In the genomic region with DNA sequence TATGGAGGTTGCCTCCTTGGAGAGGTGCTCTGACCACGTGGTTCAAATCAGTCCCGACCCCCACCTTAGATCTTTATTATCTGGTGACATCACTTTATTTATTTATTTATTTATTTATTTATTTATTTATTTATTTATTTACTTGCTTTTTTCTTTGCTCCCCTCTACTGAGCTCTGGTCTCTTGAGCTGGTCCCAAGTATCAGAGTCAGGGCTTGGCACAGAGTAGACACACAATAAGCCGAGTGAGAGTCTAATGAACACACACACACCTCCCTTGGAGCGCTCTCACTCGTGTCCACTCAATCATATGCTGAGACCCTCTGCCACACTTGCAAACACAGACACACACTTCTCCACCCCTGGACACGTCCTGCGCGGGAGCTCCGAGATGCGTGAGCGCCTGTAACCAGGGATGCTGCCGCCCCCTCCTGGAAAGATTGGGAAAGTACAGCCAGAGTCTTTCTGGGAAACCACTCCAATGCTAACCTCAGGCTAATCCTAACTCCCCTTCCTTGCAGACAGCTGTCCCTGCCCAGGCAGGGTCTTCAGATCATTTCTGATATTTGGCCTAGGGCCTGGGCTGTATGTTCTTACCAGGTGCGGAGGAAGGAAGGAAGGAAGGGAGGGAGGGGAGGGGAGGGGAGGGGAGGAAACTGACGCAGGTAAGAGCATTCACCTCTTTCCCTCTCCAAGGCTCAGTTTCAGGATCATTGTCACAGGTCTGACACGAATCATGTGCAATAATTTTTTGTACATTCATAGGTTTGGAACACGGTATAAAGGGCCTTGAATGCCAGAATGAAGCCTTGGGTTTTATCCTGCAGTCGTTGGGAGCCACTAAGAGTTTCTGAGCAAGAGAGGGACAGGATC, we compare ENCODE assay signal across 8 cellular contexts.
DNase-seq lines count a peak whose midpoint lies in the region; ATAC-seq and TF ChIP-seq lines count a peak whose summit lies in the region.

No MANE protein-coding gene starts in this region.

- H3K27ac ChIP-seq in fibroblast of lung (ENCODE audit: insufficient read depth, low read length): no peak overlapping the region
- H3K27ac ChIP-seq in neural cell (ENCODE audit: low read length): no peak overlapping the region

- H3K4me1 Mint-ChIP-seq in activated T-cell treated with anti-CD3 and anti-CD28 coated beads, Interleukin-2, amount 50 U/mL, for 4 hours (ENCODE audit: low read depth): peaks cover 3% of the 10 kb centered on the region

- H4K20me1 ChIP-seq in fibroblast of lung (ENCODE audit: control insufficient read depth, extremely low read depth, insufficient read depth, low read length): no peaks in the 10 kb centered on the region
- no peaks in the 10 kb centered on the region for H4K20me1 ChIP-seq in neural cell (ENCODE audit: insufficient read depth)

- H3K4me3 ChIP-seq in fibroblast of lung (replicated peaks in 1 of 4; ENCODE audit: control extremely low read depth in 1 of 4, insufficient read depth in 1 of 4, low read depth in 3 of 4, low read length in 4 of 4) (no peak overlapping the region), neural cell (ENCODE audit: low read length) (no peak overlapping the region)

- no peaks in the 10 kb centered on the region for H3K9me3 Mint-ChIP-seq in activated T-cell treated with anti-CD3 and anti-CD28 coated beads, Interleukin-2, amount 50 U/mL, for 4 hours

- ATAC-seq in activated T-cell treated with anti-CD3 and anti-CD28 coated beads, Interleukin-2, amount 50 U/mL, for 4 hours: peak; percentile 66
- ATAC-seq in stimulated activated naive CD8-positive, alpha-beta T cell treated with anti-CD3 and anti-CD28 coated beads, Interleukin-15, Interleukin-2, amounts not matched to agents 100 U/mL and 50 U/mL, for 24 hours: peak; percentile 36
- ATAC-seq in HG03045 (IDR thresholded peaks at IDR 0.05; ENCODE audit: unreplicated experiment): no peak

- no peaks in the 10 kb centered on the region for H3K9me2 ChIP-seq in neural cell (ENCODE audit: insufficient read depth, low read length)

- DNase-seq in CMK (ENCODE audit: low read depth) (peak; percentile 42), HS-27A (ENCODE audit: low read depth) (peak; percentile 11), OCI-M1 (lab: John Stamatoyannopoulos, UW) (peak; percentile 81), fibroblast of lung (ENCODE audit: low read depth in 2 of 2) (peak; percentile 25 to 57)
- peak; percentile 65 for DNase-seq in activated T-cell treated with anti-CD3 and anti-CD28 coated beads, Interleukin-2, amount 50 U/mL, for 4 hours
- DNase-seq in stimulated activated naive CD8-positive, alpha-beta T cell treated with anti-CD3 and anti-CD28 coated beads, Interleukin-15, Interleukin-2, amounts not matched to agents 100 U/mL and 50 U/mL, for 24 hours: peak; percentile 75

- H3K36me3 Mint-ChIP-seq in activated T-cell treated with anti-CD3 and anti-CD28 coated beads, Interleukin-2, amount 50 U/mL, for 4 hours (ENCODE audit: insufficient read depth): no peaks in the 10 kb centered on the region

- no peaks in the 10 kb centered on the region for H3F3A ChIP-seq in neural cell (ENCODE audit: insufficient read depth, low read length, poor library complexity, severe bottlenecking)

- peaks cover 10% of the 10 kb centered on the region for H3K27me3 ChIP-seq in fibroblast of lung (ENCODE audit: control insufficient read depth, insufficient read depth, low read length)
- no peaks in the 10 kb centered on the region for H3K27me3 ChIP-seq in neural cell (ENCODE audit: insufficient read depth, low read depth, low read length)

- peaks cover 9% of the 10 kb centered on the region for H3K27me3 Mint-ChIP-seq in activated T-cell treated with anti-CD3 and anti-CD28 coated beads, Interleukin-2, amount 50 U/mL, for 4 hours (ENCODE audit: low read depth)

- TF ChIP-seq CTCF in fibroblast of lung (conservative IDR thresholded peaks at IDR 0.05 in 1 of 2, IDR thresholded peaks at IDR 0.05 in 1 of 2; ENCODE audit: low read depth in 1 of 2, low read length in 2 of 2): peak; percentile 91 to 99
- peak; percentile 95 for TF ChIP-seq CTCF in neural cell (IDR thresholded peaks at IDR 0.05; ENCODE audit: poor library complexity, severe bottlenecking)

- TF ChIP-seq EP300 in neural cell (conservative IDR thresholded peaks at IDR 0.05; ENCODE audit: poor library complexity, severe bottlenecking): no peak

- H3K79me2 ChIP-seq in fibroblast of lung (ENCODE audit: control insufficient read depth, insufficient read depth, low read length) (no peaks in the 10 kb centered on the region), neural cell (replicated peaks; ENCODE audit: insufficient read depth, low read length) (no peaks in the 10 kb centered on the region)

- H2AFZ ChIP-seq in fibroblast of lung (ENCODE audit: low read length) (no peak overlapping the region), neural cell (ENCODE audit: low read depth, low read length) (no peak overlapping the region)

- H3K4me3 Mint-ChIP-seq in activated T-cell treated with anti-CD3 and anti-CD28 coated beads, Interleukin-2, amount 50 U/mL, for 4 hours: no peak overlapping the region

- H3K9me3 ChIP-seq in fibroblast of lung (ENCODE audit: control insufficient read depth, insufficient read depth, low read depth, low read length) (no peaks in the 10 kb centered on the region), neural cell (ENCODE audit: low read length) (no peaks in the 10 kb centered on the region)

- H3K4me1 ChIP-seq in fibroblast of lung (ENCODE audit: control insufficient read depth, extremely low read depth, insufficient read depth, low read length): no peaks in the 10 kb centered on the region

- TF ChIP-seq RAD21 in neural cell (conservative IDR thresholded peaks at IDR 0.05): peak; percentile 96

- H3K9ac ChIP-seq in fibroblast of lung (ENCODE audit: insufficient read depth, low read length) (no peak overlapping the region), neural cell (ENCODE audit: low read length) (no peak overlapping the region)

- H3K4me2 ChIP-seq in fibroblast of lung (ENCODE audit: extremely low read depth, insufficient read depth, low read length) (no peak overlapping the region), neural cell (ENCODE audit: low read length) (no peak overlapping the region)

- H3K36me3 ChIP-seq in fibroblast of lung (ENCODE audit: control insufficient read depth, insufficient read depth, low read length) (no peaks in the 10 kb centered on the region), neural cell (ENCODE audit: insufficient read depth, low read length) (no peaks in the 10 kb centered on the region)

TF ChIP-seq in neural cell, 6 proteins besides CTCF, POLR2A, EP300 and RAD21:
- TF ChIP-seq REST (IDR thresholded peaks at IDR 0.05; ENCODE audit: borderline replicate concordance) (no peak), SMC3 (conservative IDR thresholded peaks at IDR 0.05; ENCODE audit: poor library complexity) (peak; percentile 97)

Comparison
In these comparisons a context has a peak if more than half of its experiments do, and no peak if none do; other contexts are left out.
1. DNase-seq: peak in every context shown above with its lines; median percentile 81 in OCI-M1; 75 in stimulated activated naive CD8-positive, alpha-beta T cell treated with anti-CD3 and anti-CD28 coated beads, Interleukin-15, Interleukin-2, amounts not matched to agents 100 U/mL and 50 U/mL, for 24 hours; 65 in activated T-cell treated with anti-CD3 and anti-CD28 coated beads, Interleukin-2, amount 50 U/mL, for 4 hours; 42 in CMK; 41 in fibroblast of lung; 11 in HS-27A.